Comparison of ENCODE assay signal across 9 cellular contexts in genomic region chr12:48000878-48001321, GRCh38. TPM values are rescaled to one million over a fixed set of nuclear protein-coding genes. Genes with fewer than 3 reads are reported as not detected.
DNase-seq lines count a peak whose midpoint lies in the region; ATAC-seq, FAIRE-seq and TF ChIP-seq lines count a peak whose summit lies in the region.
"Had no signal": no experiment of that assay in that cellular context is flagged by ENCODE, and none has a peak within 500 bp of the region (broad histone marks: within the 10 kb centered on the region; RNA-seq: fewer than 3 reads in every experiment).

No MANE protein-coding gene starts in this region.

- peak; percentile 61 for FAIRE-seq in A204.1 (lab: Jason Lieb, UNC)

- H3K4me3 ChIP-seq in SJCRH30 (peak overlapping the region; percentile 61), esophagus muscularis mucosa (peak overlapping the region; percentile 46 to 62 (median 56)), neural cell (ENCODE audit: low read length) (peak overlapping the region; percentile 76)

- intact Hi-C loops in esophagus muscularis mucosa (cut with DNase I): no loop called here

- TF ChIP-seq EP300 in esophagus muscularis mucosa (IDR thresholded peaks at IDR 0.05) (no peak), neural cell (conservative IDR thresholded peaks at IDR 0.05; ENCODE audit: poor library complexity, severe bottlenecking) (no peak)

- H3K9ac ChIP-seq in neural cell (ENCODE audit: low read length): peak overlapping the region; percentile 52

- DNase-seq in GM04504 (ENCODE audit: low read depth): peak; percentile 24
- DNase-seq in SJCRH30: peak; percentile 52 to 62
- DNase-seq in esophagus muscularis mucosa (ENCODE audit: extremely low spot score): no peak
- no peak for DNase-seq in NK-92 (lab: John Stamatoyannopoulos, UW; ENCODE audit: unreplicated experiment)
- no peak for DNase-seq in pons (ENCODE audit: low spot score)

- H3K36me3 ChIP-seq in SJCRH30: peaks cover 6% of the 10 kb centered on the region; the same call in 1 of the 2 replicates
- no peaks in the 10 kb centered on the region for H3K36me3 ChIP-seq in esophagus muscularis mucosa
- no peaks in the 10 kb centered on the region for H3K36me3 ChIP-seq in neural cell (ENCODE audit: insufficient read depth, low read length)

- no peaks in the 10 kb centered on the region for H3K9me2 ChIP-seq in neural cell (ENCODE audit: insufficient read depth, low read length)

- peaks cover 6% of the 10 kb centered on the region for H3F3A ChIP-seq in neural cell (ENCODE audit: insufficient read depth, low read length, poor library complexity, severe bottlenecking)

- H4K20me1 ChIP-seq in neural cell (ENCODE audit: insufficient read depth): no peaks in the 10 kb centered on the region

- H3K9me3 ChIP-seq in SJCRH30 (replicated peaks) (no peaks in the 10 kb centered on the region), esophagus muscularis mucosa (no peaks in the 10 kb centered on the region), neural cell (ENCODE audit: low read length) (no peaks in the 10 kb centered on the region)

- no peak for ATAC-seq in GM21360 (IDR thresholded peaks at IDR 0.05; ENCODE audit: unreplicated experiment)

- H3K79me2 ChIP-seq in neural cell (replicated peaks; ENCODE audit: insufficient read depth, low read length): peaks cover 14% of the 10 kb centered on the region

- TF ChIP-seq RAD21 in neural cell (conservative IDR thresholded peaks at IDR 0.05): no peak

- peak overlapping the region; percentile 69 for H3K4me2 ChIP-seq in neural cell (ENCODE audit: low read length)

- no peak for TF ChIP-seq POLR2A in esophagus muscularis mucosa (IDR thresholded peaks at IDR 0.05; ENCODE audit: low read depth)

- H3K27me3 ChIP-seq in SJCRH30 (no peaks in the 10 kb centered on the region), esophagus muscularis mucosa (peaks cover 14 to 85% (median 40%) of the 10 kb centered on the region in 4 donors), neural cell (ENCODE audit: insufficient read depth, low read depth, low read length) (peaks cover 52% of the 10 kb centered on the region)

- H3K4me1 ChIP-seq in SJCRH30 (no peaks in the 10 kb centered on the region), esophagus muscularis mucosa (peaks cover 37 to 50% (median 47%) of the 10 kb centered on the region in 4 donors)

- H2AFZ ChIP-seq in neural cell (ENCODE audit: low read depth, low read length): no peak overlapping the region

- H3K27ac ChIP-seq in SJCRH30: peak overlapping the region; percentile 34; the same call in 1 of the 2 replicates
- H3K27ac ChIP-seq in esophagus muscularis mucosa (replicated peaks in 1 of 4): peak overlapping the region in 2 of 4 donors; percentile 12 to 20
- no peak overlapping the region for H3K27ac ChIP-seq in neural cell (ENCODE audit: low read length)

- 14% methylated on average over 11 of the region's 11 CpGs for WGBS in esophagus muscularis mucosa

- TF ChIP-seq CTCF in esophagus muscularis mucosa (IDR thresholded peaks at IDR 0.05) (no peak), neural cell (IDR thresholded peaks at IDR 0.05; ENCODE audit: poor library complexity, severe bottlenecking) (no peak)

TF ChIP-seq in neural cell, 6 proteins besides CTCF, POLR2A, EP300 and RAD21:
- no peak for TF ChIP-seq EZH2 (IDR thresholded peaks at IDR 0.05; ENCODE audit: borderline replicate concordance, insufficient read depth, low read length, poor library complexity, severe bottlenecking)
- TF ChIP-seq SMC3 (conservative IDR thresholded peaks at IDR 0.05; ENCODE audit: poor library complexity): no peak
- no peak for TF ChIP-seq TAF1 (IDR thresholded peaks at IDR 0.05; ENCODE audit: low read depth)
- TF ChIP-seq MXI1 (conservative IDR thresholded peaks at IDR 0.05; ENCODE audit: poor library complexity, severe bottlenecking): no peak
- TF ChIP-seq, protein P1, sequence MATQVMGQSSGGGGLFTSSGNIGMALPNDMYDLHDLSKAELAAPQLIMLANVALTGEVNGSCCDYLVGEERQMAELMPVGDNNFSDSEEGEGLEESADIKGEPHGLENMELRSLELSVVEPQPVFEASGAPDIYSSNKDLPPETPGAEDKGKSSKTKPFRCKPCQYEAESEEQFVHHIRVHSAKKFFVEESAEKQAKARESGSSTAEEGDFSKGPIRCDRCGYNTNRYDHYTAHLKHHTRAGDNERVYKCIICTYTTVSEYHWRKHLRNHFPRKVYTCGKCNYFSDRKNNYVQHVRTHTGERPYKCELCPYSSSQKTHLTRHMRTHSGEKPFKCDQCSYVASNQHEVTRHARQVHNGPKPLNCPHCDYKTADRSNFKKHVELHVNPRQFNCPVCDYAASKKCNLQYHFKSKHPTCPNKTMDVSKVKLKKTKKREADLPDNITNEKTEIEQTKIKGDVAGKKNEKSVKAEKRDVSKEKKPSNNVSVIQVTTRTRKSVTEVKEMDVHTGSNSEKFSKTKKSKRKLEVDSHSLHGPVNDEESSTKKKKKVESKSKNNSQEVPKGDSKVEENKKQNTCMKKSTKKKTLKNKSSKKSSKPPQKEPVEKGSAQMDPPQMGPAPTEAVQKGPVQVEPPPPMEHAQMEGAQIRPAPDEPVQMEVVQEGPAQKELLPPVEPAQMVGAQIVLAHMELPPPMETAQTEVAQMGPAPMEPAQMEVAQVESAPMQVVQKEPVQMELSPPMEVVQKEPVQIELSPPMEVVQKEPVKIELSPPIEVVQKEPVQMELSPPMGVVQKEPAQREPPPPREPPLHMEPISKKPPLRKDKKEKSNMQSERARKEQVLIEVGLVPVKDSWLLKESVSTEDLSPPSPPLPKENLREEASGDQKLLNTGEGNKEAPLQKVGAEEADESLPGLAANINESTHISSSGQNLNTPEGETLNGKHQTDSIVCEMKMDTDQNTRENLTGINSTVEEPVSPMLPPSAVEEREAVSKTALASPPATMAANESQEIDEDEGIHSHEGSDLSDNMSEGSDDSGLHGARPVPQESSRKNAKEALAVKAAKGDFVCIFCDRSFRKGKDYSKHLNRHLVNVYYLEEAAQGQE (IDR thresholded peaks at IDR 0.05; ENCODE audit: borderline replicate concordance): no peak
- TF ChIP-seq POLR2AphosphoS5 (IDR thresholded peaks at IDR 0.05): no peak

RNA-seq across cellular contexts. Expression of gene COL2A1, which starts 3.4 kb away (rescaled TPM):
- total RNA-seq in SJCRH30 (2014; rRNA removed; shearing (Covaris generic)): 200 and 211 TPM in 2 replicates
- not detected for total RNA-seq in esophagus muscularis mucosa
- 1.2 and 1.3 TPM in 2 replicates for polyA plus RNA-seq in neural cell
- 1.9 and 2.2 TPM in 2 replicates for polyA minus RNA-seq in neural cell
- polyA plus RNA-seq: liver had no signal

RNA-seq across cellular contexts. Expression of gene TMEM106C, which starts 37.5 kb away (rescaled TPM):
- 126 and 145 TPM in 2 replicates for total RNA-seq in SJCRH30 (2014; rRNA removed; shearing (Covaris generic))
- 10 to 100 TPM; 68.6 to 98.8 (median 72.0) TPM for total RNA-seq in esophagus muscularis mucosa
- 286 and 290 TPM in 2 replicates for polyA plus RNA-seq in neural cell
- polyA minus RNA-seq in neural cell: 133 and 143 TPM in 2 replicates

Comparison
In these comparisons a context has a peak if more than half of its experiments do, and no peak if none do; other contexts are left out.
1. DNase-seq: peak in GM04504 (single experiment) and SJCRH30 (2 of 2); none in esophagus muscularis mucosa (single experiment), NK-92 (single experiment) and pons (single experiment).
2. RNA of gene COL2A1, which starts 3.4 kb away (total RNA-seq): 200 to 211 TPM in SJCRH30; not detected in esophagus muscularis mucosa; every median in the first group is over 100 times any median in the second.
3. Peak in every context shown above with its lines, with median percentiles within 50 percentile points of each other: H3K4me3 ChIP-seq.